Comparison of ENCODE assay signal across 1 cellular context in the genomic region with DNA sequence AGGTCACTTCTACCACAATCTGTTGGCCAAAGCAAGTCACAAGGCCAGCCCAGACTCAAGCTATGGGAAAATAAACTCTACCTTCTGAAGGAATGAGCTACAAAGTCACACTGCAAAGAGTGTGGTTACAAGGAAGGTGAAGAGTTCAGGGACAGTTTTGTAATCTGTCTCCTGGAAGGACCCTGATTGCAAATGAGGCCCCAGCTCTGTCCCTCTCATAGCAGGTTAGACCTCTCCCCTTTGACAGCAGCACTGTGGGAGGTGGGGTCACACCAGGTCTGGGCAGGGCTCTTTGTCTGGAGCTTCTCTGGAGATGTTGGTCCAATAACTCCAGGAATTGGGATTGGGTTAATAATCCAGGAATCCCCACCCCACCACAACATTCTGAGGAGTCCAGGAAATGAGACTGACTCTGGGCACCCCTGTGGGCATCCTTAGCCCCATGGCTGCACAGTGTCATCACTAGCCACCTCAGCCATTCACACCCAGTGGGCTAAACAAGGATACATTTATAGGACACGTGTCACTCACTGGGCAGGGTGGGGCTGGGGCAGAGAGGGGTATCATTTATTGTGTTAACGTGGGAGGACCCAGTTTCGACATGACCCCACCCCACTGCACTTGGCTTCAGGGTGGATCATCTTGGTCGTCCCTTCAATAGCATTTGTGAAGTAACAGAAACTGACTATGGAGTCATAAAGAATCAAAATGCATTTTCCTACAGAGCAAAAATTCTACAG.
TF ChIP-seq lines count a peak whose summit lies in the region.

No MANE protein-coding gene starts in this region.

TF ChIP-seq in IMR-90, 13 proteins besides CTCF, POLR2A, EP300 and RAD21:
- TF ChIP-seq, protein P1, sequence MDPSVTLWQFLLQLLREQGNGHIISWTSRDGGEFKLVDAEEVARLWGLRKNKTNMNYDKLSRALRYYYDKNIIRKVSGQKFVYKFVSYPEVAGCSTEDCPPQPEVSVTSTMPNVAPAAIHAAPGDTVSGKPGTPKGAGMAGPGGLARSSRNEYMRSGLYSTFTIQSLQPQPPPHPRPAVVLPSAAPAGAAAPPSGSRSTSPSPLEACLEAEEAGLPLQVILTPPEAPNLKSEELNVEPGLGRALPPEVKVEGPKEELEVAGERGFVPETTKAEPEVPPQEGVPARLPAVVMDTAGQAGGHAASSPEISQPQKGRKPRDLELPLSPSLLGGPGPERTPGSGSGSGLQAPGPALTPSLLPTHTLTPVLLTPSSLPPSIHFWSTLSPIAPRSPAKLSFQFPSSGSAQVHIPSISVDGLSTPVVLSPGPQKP (IDR thresholded peaks at IDR 0.05; ENCODE audit: borderline replicate concordance, low read depth, low read length): no peak
- TF ChIP-seq CHD1 (IDR thresholded peaks at IDR 0.05; ENCODE audit: low read depth, low read length): no peak
- TF ChIP-seq BHLHE40 (IDR thresholded peaks at IDR 0.05; ENCODE audit: low read depth, low read length): no peak
- TF ChIP-seq RFX5 (IDR thresholded peaks at IDR 0.05; ENCODE audit: low read depth, low read length): no peak
- no peak for TF ChIP-seq MXI1 (IDR thresholded peaks at IDR 0.05; ENCODE audit: borderline replicate concordance, low read depth, low read length)
- TF ChIP-seq, protein P2, sequence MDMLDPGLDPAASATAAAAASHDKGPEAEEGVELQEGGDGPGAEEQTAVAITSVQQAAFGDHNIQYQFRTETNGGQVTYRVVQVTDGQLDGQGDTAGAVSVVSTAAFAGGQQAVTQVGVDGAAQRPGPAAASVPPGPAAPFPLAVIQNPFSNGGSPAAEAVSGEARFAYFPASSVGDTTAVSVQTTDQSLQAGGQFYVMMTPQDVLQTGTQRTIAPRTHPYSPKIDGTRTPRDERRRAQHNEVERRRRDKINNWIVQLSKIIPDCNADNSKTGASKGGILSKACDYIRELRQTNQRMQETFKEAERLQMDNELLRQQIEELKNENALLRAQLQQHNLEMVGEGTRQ (IDR thresholded peaks at IDR 0.05; ENCODE audit: low read depth, low read length): no peak
- TF ChIP-seq NFE2L2 (IDR thresholded peaks at IDR 0.05; ENCODE audit: low read depth, low read length): no peak
- no peak for TF ChIP-seq CEBPB (IDR thresholded peaks at IDR 0.05; ENCODE audit: low read depth, low read length)
- TF ChIP-seq RCOR1 (IDR thresholded peaks at IDR 0.05; ENCODE audit: insufficient replicate concordance, low read length): no peak
- no peak for TF ChIP-seq SMC3 (IDR thresholded peaks at IDR 0.05; ENCODE audit: low read depth, low read length)
- no peak for TF ChIP-seq MAZ (IDR thresholded peaks at IDR 0.05; ENCODE audit: borderline replicate concordance, low read depth, low read length)
- TF ChIP-seq MAFK (IDR thresholded peaks at IDR 0.05; ENCODE audit: low read depth, low read length): no peak
- no peak for TF ChIP-seq FOS (IDR thresholded peaks at IDR 0.05; ENCODE audit: low read depth, low read length)
